Comparison of ENCODE assay signal across 22 cellular contexts in genomic region chr6:86715676-86716075, GRCh38.
DNase-seq lines count a peak whose midpoint lies in the region; ATAC-seq and TF ChIP-seq lines count a peak whose summit lies in the region.
"Had no signal": no experiment of that assay in that cellular context is flagged by ENCODE, and none has a peak within 500 bp of the region (broad histone marks: within the 10 kb centered on the region; RNA-seq: fewer than 3 reads in every experiment).

No MANE protein-coding gene starts in this region.

- no peak overlapping the region for H3K27ac ChIP-seq in RWPE1
- H3K27ac ChIP-seq in gastroesophageal sphincter, result peak overlapping the region in 1 of 4 donors; percentile 24
- no peak overlapping the region for H3K27ac ChIP-seq in trophoblast cell (ENCODE audit: low read depth, low read length)
- H3K27ac ChIP-seq in right atrium auricular region, result no peak overlapping the region
- H3K27ac ChIP-seq in SJCRH30, result no peak overlapping the region
- H3K27ac ChIP-seq in Peyer's patch, result no peak overlapping the region
- H3K27ac ChIP-seq in prostate gland, result no peak overlapping the region
- H3K27ac ChIP-seq: neutrophil, vagina had no signal

- no peak overlapping the region for H2BK5ac ChIP-seq in trophoblast cell (ENCODE audit: low read depth, low read length, poor library complexity)

- no peak overlapping the region for H3K14ac ChIP-seq in trophoblast cell (ENCODE audit: low read length)

- H3K4me1 ChIP-seq in gastroesophageal sphincter, result peaks cover 0 to 4% (median 0%) of the 10 kb centered on the region in 3 donors
- peaks cover 0 to 1% of the 10 kb centered on the region in 2 experiments for H3K4me1 ChIP-seq in trophoblast cell (ENCODE audit: control insufficient read depth in 1 of 2, insufficient read depth in 2 of 2, low read length in 2 of 2)
- H3K4me1 ChIP-seq in right atrium auricular region, result no peaks in the 10 kb centered on the region
- H3K4me1 ChIP-seq in SJCRH30, result no peaks in the 10 kb centered on the region
- H3K4me1 ChIP-seq in Peyer's patch, result no peaks in the 10 kb centered on the region
- H3K4me1 ChIP-seq in prostate gland (replicated peaks), result no peaks in the 10 kb centered on the region
- H3K4me1 ChIP-seq: vagina had no signal

- H3K4me2 ChIP-seq in trophoblast cell (ENCODE audit: low read length), result no peak overlapping the region

- H3K4me3 Mint-ChIP-seq in Calu3 (ENCODE audit: low read depth, unreplicated experiment), result no peak overlapping the region
- H3K4me3 Mint-ChIP-seq: activated CD4-positive, alpha-beta memory T cell treated with anti-CD3 and anti-CD28 coated beads, Interleukin-2, amount 10 ng/mL, durations not matched to agents 7 days and 5 days; CD14-positive monocyte had no signal

- no peak overlapping the region for H3K27ac Mint-ChIP-seq in Calu3 (ENCODE audit: unreplicated experiment)
- H3K27ac Mint-ChIP-seq: activated CD4-positive, alpha-beta memory T cell treated with anti-CD3 and anti-CD28 coated beads, Interleukin-2, amount 10 ng/mL, durations not matched to agents 7 days and 5 days; CD14-positive monocyte had no signal

- no peak overlapping the region for H4K12ac ChIP-seq in trophoblast cell (ENCODE audit: low read depth, low read length)

- no TSS peak for BruUV-seq in Calu3 (replicated peaks; lab: Mats Ljungman, UMichigan)

- no peaks in the 10 kb centered on the region for H3K9me3 ChIP-seq in gastroesophageal sphincter
- peaks cover 2% of the 10 kb centered on the region for H3K9me3 ChIP-seq in trophoblast cell (ENCODE audit: insufficient read depth, low read depth, low read length)
- H3K9me3 ChIP-seq in right atrium auricular region, result no peaks in the 10 kb centered on the region
- H3K9me3 ChIP-seq in SJCRH30 (replicated peaks), result no peaks in the 10 kb centered on the region
- no peaks in the 10 kb centered on the region for H3K9me3 ChIP-seq in Peyer's patch
- H3K9me3 ChIP-seq in prostate gland, result no peaks in the 10 kb centered on the region
- H3K9me3 ChIP-seq: neutrophil, vagina had no signal

- H3K4ac ChIP-seq in trophoblast cell (ENCODE audit: low read depth, low read length), result no peak overlapping the region

- H3K18ac ChIP-seq in trophoblast cell (ENCODE audit: low read length), result no peak overlapping the region

- H3K9ac ChIP-seq in trophoblast cell (ENCODE audit: low read length), result no peak overlapping the region

- H4K8ac ChIP-seq in trophoblast cell (ENCODE audit: low read depth, low read length), result no peak overlapping the region

- H3K36me3 Mint-ChIP-seq in Calu3 (ENCODE audit: insufficient read depth, unreplicated experiment), result peaks cover 5% of the 10 kb centered on the region
- H3K36me3 Mint-ChIP-seq: CD14-positive monocyte had no signal

- H3K4me1 Mint-ChIP-seq in Calu3 (ENCODE audit: low read depth, unreplicated experiment), result peaks cover 38% of the 10 kb centered on the region
- H3K4me1 Mint-ChIP-seq: activated CD4-positive, alpha-beta memory T cell treated with anti-CD3 and anti-CD28 coated beads, Interleukin-2, amount 10 ng/mL, durations not matched to agents 7 days and 5 days; CD14-positive monocyte had no signal

- no peak overlapping the region for H3K23ac ChIP-seq in trophoblast cell (ENCODE audit: low read length)

- H2AK5ac ChIP-seq in trophoblast cell (ENCODE audit: low read length), result no peak overlapping the region

- no peak overlapping the region for H2BK120ac ChIP-seq in trophoblast cell (ENCODE audit: insufficient read depth, low read length, poor library complexity)

- 12 to 33% methylated on average over 3 of the region's 3 CpGs for WGBS in gastroesophageal sphincter (ENCODE audit: low coverage in 1 of 2), 2 donors
- WGBS in trophoblast cell (ENCODE audit: extremely low coverage, insufficient coverage, insufficient read length), result no CpG with 5 or more reads among the region's 3 CpGs
- WGBS in prostate gland, result 10% methylated on average over 3 of the region's 3 CpGs

- no peak for TF ChIP-seq EP300 in gastroesophageal sphincter (IDR thresholded peaks at IDR 0.05)

- TF ChIP-seq POLR2A in gastroesophageal sphincter (IDR thresholded peaks at IDR 0.05) (no peak), Peyer's patch (IDR thresholded peaks at IDR 0.05) (no peak), prostate gland (IDR thresholded peaks at IDR 0.05) (no peak)

- ATAC-seq in gastroesophageal sphincter, result peak; percentile 70
- ATAC-seq: esophagus mucosa, left ventricle myocardium superior had no signal

- H3K4me3 ChIP-seq in gastroesophageal sphincter, result no peak overlapping the region
- H3K4me3 ChIP-seq in trophoblast cell (ENCODE audit: low read depth, low read length), result no peak overlapping the region
- no peak overlapping the region for H3K4me3 ChIP-seq in right atrium auricular region
- no peak overlapping the region for H3K4me3 ChIP-seq in SJCRH30
- no peak overlapping the region for H3K4me3 ChIP-seq in Peyer's patch
- no peak overlapping the region for H3K4me3 ChIP-seq in prostate gland
- H3K4me3 ChIP-seq: vagina had no signal

- no peak overlapping the region for H2BK12ac ChIP-seq in trophoblast cell (ENCODE audit: low read length)

- TF ChIP-seq CTCF in Calu3 (IDR thresholded peaks at IDR 0.05; ENCODE audit: unreplicated experiment) (no peak), RWPE1 (conservative IDR thresholded peaks at IDR 0.05; ENCODE audit: low read depth) (no peak), gastroesophageal sphincter (IDR thresholded peaks at IDR 0.05) (no peak), right atrium auricular region (IDR thresholded peaks at IDR 0.05) (no peak), Peyer's patch (IDR thresholded peaks at IDR 0.05) (no peak), prostate gland (IDR thresholded peaks at IDR 0.05) (no peak)

- POLR2A ChIA-PET in RWPE1 (lab: Yijun Ruan, JAX; ENCODE audit: low non-redundant PET), result no interaction called here

- peaks cover 11% of the 10 kb centered on the region for H3K79me1 ChIP-seq in trophoblast cell (ENCODE audit: low read length)

- peaks cover 2% of the 10 kb centered on the region for H3K9me3 Mint-ChIP-seq in Calu3 (ENCODE audit: low read depth, unreplicated experiment)
- H3K9me3 Mint-ChIP-seq: activated CD4-positive, alpha-beta memory T cell treated with anti-CD3 and anti-CD28 coated beads, Interleukin-2, amount 10 ng/mL, durations not matched to agents 7 days and 5 days had no signal

- intact Hi-C loops in Calu3 (cut with micrococcal nuclease; ENCODE audit: unreplicated experiment), result no loop called here
- intact Hi-C loops in prostate gland (cut with DNase I), result no loop called here

- H2AFZ ChIP-seq in trophoblast cell (ENCODE audit: insufficient read depth, low read length, poor library complexity), result no peak overlapping the region

- H3K79me2 ChIP-seq in trophoblast cell (ENCODE audit: control insufficient read depth, insufficient read depth, low read length, poor library complexity), result no peaks in the 10 kb centered on the region

- no peaks in the 10 kb centered on the region for H3K36me3 ChIP-seq in gastroesophageal sphincter
- H3K36me3 ChIP-seq in trophoblast cell (ENCODE audit: control insufficient read depth in 1 of 2, insufficient read depth in 2 of 2, low read length in 2 of 2), result peaks cover 2% of the 10 kb centered on the region in 2 experiments
- H3K36me3 ChIP-seq in right atrium auricular region, result no peaks in the 10 kb centered on the region
- H3K36me3 ChIP-seq in SJCRH30, result no peaks in the 10 kb centered on the region
- H3K36me3 ChIP-seq in Peyer's patch, result no peaks in the 10 kb centered on the region
- H3K36me3 ChIP-seq in prostate gland, result no peaks in the 10 kb centered on the region
- H3K36me3 ChIP-seq: neutrophil, vagina had no signal

- H4K91ac ChIP-seq in trophoblast cell (ENCODE audit: low read depth, low read length), result no peak overlapping the region

- H3K27me3 Mint-ChIP-seq in Calu3 (ENCODE audit: unreplicated experiment), result no peaks in the 10 kb centered on the region
- H3K27me3 Mint-ChIP-seq: activated CD4-positive, alpha-beta memory T cell treated with anti-CD3 and anti-CD28 coated beads, Interleukin-2, amount 10 ng/mL, durations not matched to agents 7 days and 5 days had no signal

- CTCF ChIA-PET in Calu3 (lab: Charles Lee) (interaction anchor here (0.6 to 1.0 kb wide), 6 partner anchors 9 to 745 kb away, joined by 3 to 5 read pairs (median 3); no protein-coding TSS in a partner anchor), RWPE1 (lab: Yijun Ruan, JAX) (no interaction called here)

- H3K27me3 ChIP-seq in gastroesophageal sphincter (no peaks in the 10 kb centered on the region), trophoblast cell (ENCODE audit: insufficient read depth, low read length) (no peaks in the 10 kb centered on the region), right atrium auricular region (no peaks in the 10 kb centered on the region), SJCRH30 (no peaks in the 10 kb centered on the region), Peyer's patch (no peaks in the 10 kb centered on the region), prostate gland (replicated peaks; ENCODE audit: insufficient read depth) (no peaks in the 10 kb centered on the region)
- H3K27me3 ChIP-seq: neutrophil, vagina had no signal

- DNase-seq in Calu3 (peak; percentile 50), RWPE1 (ENCODE audit: low spot score) (peak; percentile 31), trophoblast cell (peak; percentile 70 to 94), right atrium auricular region (ENCODE audit: low spot score) (no peak), SJCRH30 (no peak), Peyer's patch (no peak), prostate gland (ENCODE audit: low spot score) (no peak)
- DNase-seq: activated CD4-positive, alpha-beta memory T cell treated with anti-CD3 and anti-CD28 coated beads, Interleukin-2, amount 10 ng/mL, durations not matched to agents 7 days and 5 days; activated naive CD4-positive, alpha-beta T cell; activated T-cell treated with anti-CD3 and anti-CD28 coated beads, Interleukin-2, amount 50 U/mL, for 1 hour; aorta; cerebellar nuclear complex; left ventricle myocardium superior; NCI-H748 treated with DMSO at 0.1 percent for 48 hours; SHP77; stimulated activated CD4-positive, alpha-beta T cell treated with anti-CD3 and anti-CD28 coated beads, Interleukin-12 subunit alpha, Interleukin-12 subunit beta, amount 100 ng/mL, for 4 hours; T-helper 2 cell had no signal

Comparison
In these comparisons a context has a peak if more than half of its experiments do, and no peak if none do; other contexts are left out.
1. DNase-seq: peak in Calu3 (single experiment), RWPE1 (single experiment) and trophoblast cell (2 of 2); none in right atrium auricular region (single experiment), SJCRH30 (0 of 2), Peyer's patch (0 of 3) and prostate gland (single experiment).